Comparison of ENCODE assay signal across 9 cellular contexts in genomic region chr5:95817430-95817829, GRCh38. TPM values are rescaled to one million over a fixed set of nuclear protein-coding genes. Genes with fewer than 3 reads are reported as not detected.
DNase-seq lines count a peak whose midpoint lies in the region; TF ChIP-seq lines count a peak whose summit lies in the region.
"Had no signal": no experiment of that assay in that cellular context is flagged by ENCODE, and none has a peak within 500 bp of the region (broad histone marks: within the 10 kb centered on the region; RNA-seq: fewer than 3 reads in every experiment).

No MANE protein-coding gene starts in this region.

- peaks cover 64 to 95% (median 68%) of the 10 kb centered on the region in 4 donors for H3K4me1 Mint-ChIP-seq in CD4-positive, alpha-beta memory T cell
- peaks cover 73% of the 10 kb centered on the region for H3K4me1 Mint-ChIP-seq in dendritic cell treated with granulocyte-macrophage colony-stimulating factor and Interleukin-4, amounts not matched to agents 40 ng/mL and 50 ng/mL, for 4 days (ENCODE audit: low read depth)
- H3K4me1 Mint-ChIP-seq in nephron: peaks cover 70% of the 10 kb centered on the region

- peak overlapping the region; percentile 21 to 44 for H3K4me3 ChIP-seq in CD4-positive, alpha-beta memory T cell (ENCODE audit: low read length in 2 of 2)
- no peak overlapping the region for H3K4me3 ChIP-seq in MM.1S (ENCODE audit: low read length)

- intact Hi-C loops in CD4-positive, alpha-beta memory T cell (cut with micrococcal nuclease): no loop called here
- intact Hi-C loops in dendritic cell treated with granulocyte-macrophage colony-stimulating factor and Interleukin-4, amounts not matched to agents 40 ng/mL and 50 ng/mL, for 4 days (cut with micrococcal nuclease): loop anchor here (5.0 kb wide), 1 partner anchor 35 kb away; no protein-coding TSS in a partner anchor

- peak overlapping the region; percentile 79 to 100 (median 98) for H3K4me3 Mint-ChIP-seq in CD4-positive, alpha-beta memory T cell
- H3K4me3 Mint-ChIP-seq in dendritic cell treated with granulocyte-macrophage colony-stimulating factor and Interleukin-4, amounts not matched to agents 40 ng/mL and 50 ng/mL, for 4 days: peak overlapping the region; percentile 75
- H3K4me3 Mint-ChIP-seq in nephron: peak overlapping the region in 2 of 3 experiments; percentile 50 to 55

- peaks cover 6% of the 10 kb centered on the region for H3F3A ChIP-seq in MM.1S (ENCODE audit: insufficient read depth, low read length)

- no peaks in the 10 kb centered on the region for H4K20me1 ChIP-seq in MM.1S (ENCODE audit: insufficient read depth, low read length)

- H2AFZ ChIP-seq in MM.1S (ENCODE audit: low read length): no peak overlapping the region

- DNase-seq in CD4-positive, alpha-beta memory T cell: peak in 2 of 5 donors; percentile 35 to 77
- DNase-seq in RKO (ENCODE audit: low spot score) (peak; percentile 98), G401 (ENCODE audit: low spot score) (no peak), MM.1S (no peak), NCI-H226 (no peak), NCI-H748 (lab: John Stamatoyannopoulos, UW; ENCODE audit: unreplicated experiment) (no peak)
- DNase-seq: NCI-H1694 treated with DMSO at 0.1 percent for 48 hours had no signal

- peak overlapping the region; percentile 66 for H3K27ac ChIP-seq in CD4-positive, alpha-beta memory T cell (ENCODE audit: low read depth, low read length)
- H3K27ac ChIP-seq in MM.1S (ENCODE audit: low read length): no peak overlapping the region

- no peak overlapping the region for H3K9ac ChIP-seq in MM.1S (ENCODE audit: low read length)

- no peak overlapping the region for H3K4me2 ChIP-seq in MM.1S (ENCODE audit: low read depth, low read length)

- H3K36me3 ChIP-seq in CD4-positive, alpha-beta memory T cell (ENCODE audit: insufficient read depth, low read length): peaks cover 18% of the 10 kb centered on the region
- H3K36me3 ChIP-seq in MM.1S (replicated peaks; ENCODE audit: insufficient read depth, low read length): no peaks in the 10 kb centered on the region

- peak overlapping the region; percentile 76 to 96 (median 92) for H3K27ac Mint-ChIP-seq in CD4-positive, alpha-beta memory T cell
- H3K27ac Mint-ChIP-seq in dendritic cell treated with granulocyte-macrophage colony-stimulating factor and Interleukin-4, amounts not matched to agents 40 ng/mL and 50 ng/mL, for 4 days: peak overlapping the region; percentile 74
- H3K27ac Mint-ChIP-seq in nephron: peak overlapping the region in 2 of 3 experiments; percentile 49 to 72

- H3K27me3 ChIP-seq in CD4-positive, alpha-beta memory T cell (ENCODE audit: insufficient read depth, low read length): no peaks in the 10 kb centered on the region
- no peaks in the 10 kb centered on the region for H3K27me3 ChIP-seq in MM.1S (replicated peaks; ENCODE audit: insufficient read depth, low read length)

- no peaks in the 10 kb centered on the region for H3K27me3 Mint-ChIP-seq in CD4-positive, alpha-beta memory T cell
- no peaks in the 10 kb centered on the region for H3K27me3 Mint-ChIP-seq in dendritic cell treated with granulocyte-macrophage colony-stimulating factor and Interleukin-4, amounts not matched to agents 40 ng/mL and 50 ng/mL, for 4 days
- peaks cover 4% of the 10 kb centered on the region for H3K27me3 Mint-ChIP-seq in nephron (ENCODE audit: low read depth)

- CTCF ChIA-PET in CD4-positive, alpha-beta memory T cell (lab: Charles Lee; ENCODE audit: partially characterized antibody): interaction anchor here (0.9 to 7.9 kb wide), 6 partner anchors 9 to 36 kb away, joined by 3 to 51 read pairs (median 6); no protein-coding TSS in a partner anchor

- peaks cover 82% of the 10 kb centered on the region for H3K4me1 ChIP-seq in CD4-positive, alpha-beta memory T cell (ENCODE audit: insufficient read depth, low read length)
- H3K4me1 ChIP-seq in MM.1S (ENCODE audit: low read length): peaks cover 5% of the 10 kb centered on the region; the same call in 1 of the 2 replicates

- POLR2A ChIA-PET in CD4-positive, alpha-beta memory T cell (lab: Charles Lee; ENCODE audit: partially characterized antibody): interaction anchor here (1.2 to 11.1 kb wide), 5 partner anchors 8 to 21 kb away, joined by 3 to 273 read pairs (median 6); no protein-coding TSS in a partner anchor

- no peaks in the 10 kb centered on the region for H3K9me3 Mint-ChIP-seq in CD4-positive, alpha-beta memory T cell
- H3K9me3 Mint-ChIP-seq in dendritic cell treated with granulocyte-macrophage colony-stimulating factor and Interleukin-4, amounts not matched to agents 40 ng/mL and 50 ng/mL, for 4 days: no peaks in the 10 kb centered on the region
- H3K9me3 Mint-ChIP-seq in nephron: no peaks in the 10 kb centered on the region

- H3K9me3 ChIP-seq in CD4-positive, alpha-beta memory T cell (ENCODE audit: control insufficient read depth in 1 of 2, low read length in 2 of 2): no peaks in the 10 kb centered on the region
- H3K9me3 ChIP-seq in MM.1S (replicated peaks; ENCODE audit: insufficient read depth, low read length): no peaks in the 10 kb centered on the region

- H3K9me2 ChIP-seq in MM.1S (replicated peaks; ENCODE audit: insufficient read depth, low read length): no peaks in the 10 kb centered on the region

- H3K79me2 ChIP-seq in MM.1S (ENCODE audit: low read length): peaks cover 74% of the 10 kb centered on the region

- peaks cover 49 to 73% of the 10 kb centered on the region in 2 donors for H3K36me3 Mint-ChIP-seq in CD4-positive, alpha-beta memory T cell
- H3K36me3 Mint-ChIP-seq in dendritic cell treated with granulocyte-macrophage colony-stimulating factor and Interleukin-4, amounts not matched to agents 40 ng/mL and 50 ng/mL, for 4 days (ENCODE audit: low read depth): peaks cover 76% of the 10 kb centered on the region
- peaks cover 19% of the 10 kb centered on the region for H3K36me3 Mint-ChIP-seq in nephron (ENCODE audit: low read depth)

- in situ Hi-C loops in G401 (cut with HindIII; ENCODE audit: low sequenced_read_pairs): no loop called here

- TF ChIP-seq CTCF in nephron (IDR thresholded peaks at IDR 0.05; ENCODE audit: unreplicated experiment in 3 of 3): no peak
- TF ChIP-seq CTCF in MM.1S (IDR thresholded peaks at IDR 0.05; ENCODE audit: low read length): no peak

RNA-seq across cellular contexts. Expression of gene GLRX, which starts 5.1 kb away (rescaled TPM):
- total RNA-seq in CD4-positive, alpha-beta memory T cell: 10 to 100 TPM; 73.9 to 75.9 TPM
- polyA plus RNA-seq in CD4-positive, alpha-beta memory T cell: 100 to 1,000 TPM; 203 to 207 TPM
- total RNA-seq in G401 (2014; rRNA removed; shearing (Covaris generic)): not detected in 2 replicates

Comparison
In these comparisons a context has a peak if more than half of its experiments do, and no peak if none do; other contexts are left out.
1. RNA of gene GLRX, which starts 5.1 kb away (total RNA-seq): 73.9 to 75.9 TPM in CD4-positive, alpha-beta memory T cell; not detected in G401; every median in the first group is over 10 times any median in the second.
2. Peak in every context shown above with its lines, with median percentiles within 50 percentile points of each other: H3K27ac Mint-ChIP-seq and H3K4me3 Mint-ChIP-seq.